In the genomic region with DNA sequence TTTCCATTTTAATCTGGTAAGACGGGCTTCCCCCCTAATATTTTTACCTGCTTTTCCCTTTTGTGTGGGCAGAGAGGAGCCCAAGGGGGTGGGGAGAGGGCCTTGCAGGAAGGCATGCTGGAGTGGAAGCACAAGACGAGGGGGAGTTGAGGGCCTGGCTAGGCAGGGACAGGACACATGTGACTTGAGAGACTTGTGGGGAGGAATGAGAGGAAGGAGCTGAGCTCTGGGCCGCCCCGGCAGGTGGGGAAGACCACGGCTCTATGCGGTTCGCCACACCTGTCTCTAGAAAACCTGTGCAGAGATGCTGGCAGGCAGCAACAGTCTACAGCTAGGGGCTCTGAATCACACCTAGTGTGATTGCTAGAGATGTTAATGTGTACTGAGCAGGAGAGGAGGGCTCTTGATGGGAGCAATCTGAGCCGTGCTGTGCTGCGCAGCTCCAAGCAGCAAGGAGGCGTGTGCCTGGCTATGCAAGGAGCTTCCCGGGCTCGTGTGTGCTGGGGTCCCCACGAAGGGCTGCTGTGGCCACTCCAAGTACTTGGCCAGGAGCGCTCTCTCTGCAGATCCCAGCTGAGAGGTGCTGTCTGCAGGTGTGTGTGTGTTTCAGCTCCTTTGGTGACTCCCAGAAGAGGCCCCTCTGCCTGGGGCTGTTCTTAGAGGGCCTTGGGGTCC, we compare ENCODE assay signal across 1 cellular context.
TF ChIP-seq lines count a peak whose summit lies in the region.

No MANE protein-coding gene starts in this region.

TF ChIP-seq in HepG2, 621 proteins besides CTCF, POLR2A, EP300 and RAD21:
- TF ChIP-seq AGO2 (optimal IDR thresholded peaks at IDR 0.05; ENCODE audit: low read depth, low read length) = peak; percentile 56
- TF ChIP-seq AGO1 (IDR thresholded peaks at IDR 0.05; ENCODE audit: low read depth, low read length, poor library complexity, severe bottlenecking) = no peak
